ENCODE assay signal across 28 cellular contexts in the genomic region with DNA sequence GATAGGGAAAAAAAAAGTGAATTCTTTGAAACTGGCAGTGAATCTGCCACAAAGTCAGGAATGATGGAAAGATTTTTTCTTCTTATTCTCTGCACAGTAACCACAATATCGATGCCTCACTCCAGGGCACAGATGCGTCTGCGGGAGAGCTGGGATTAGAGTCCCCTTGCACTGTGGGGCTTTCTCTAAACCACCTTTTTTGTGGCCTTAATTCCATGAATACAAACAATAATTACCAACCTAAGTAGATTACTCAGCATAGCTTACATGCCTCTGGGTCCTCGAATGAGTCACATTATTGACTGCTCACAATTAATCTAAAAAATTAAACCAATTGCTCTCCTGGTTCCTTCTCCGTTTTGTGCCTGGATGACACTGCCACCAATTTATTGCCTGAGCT.
DNase-seq lines count a peak whose midpoint lies in the region; ATAC-seq, FAIRE-seq and TF ChIP-seq lines count a peak whose summit lies in the region.
"Had no signal": no experiment of that assay in that cellular context is flagged by ENCODE, and none has a peak within 500 bp of the region (broad histone marks: within the 10 kb centered on the region; RNA-seq: fewer than 3 reads in every experiment).

No MANE protein-coding gene starts in this region.

- H3K27ac Mint-ChIP-seq in astrocyte (ENCODE audit: unreplicated experiment) (no peak overlapping the region), nephron progenitor cell (peak overlapping the region; percentile 62)
- H3K27ac Mint-ChIP-seq in activated CD4-positive, alpha-beta T cell treated with anti-CD3 and anti-CD28 coated beads, Interleukin-2, amount 10 ng/mL, durations not matched to agents 24 days and 14 days, result no peak overlapping the region
- H3K27ac Mint-ChIP-seq: activated CD8-positive, alpha-beta T cell treated with anti-CD3 and anti-CD28 coated beads for 36 hours; CD4-positive, alpha-beta T cell; naive B cell had no signal

- ATAC-seq in sciatic nerve (no peak), GM18907 (IDR thresholded peaks at IDR 0.05; ENCODE audit: unreplicated experiment) (no peak)
- ATAC-seq: activated CD8-positive, alpha-beta T cell treated with anti-CD3 and anti-CD28 coated beads for 36 hours; body of pancreas; K562; Right ventricle myocardium inferior had no signal

- H3K27me3 ChIP-seq in astrocyte (ENCODE audit: insufficient read depth, low read length), result no peaks in the 10 kb centered on the region
- H3K27me3 ChIP-seq: body of pancreas, testis, vagina had no signal

- H3K4me1 Mint-ChIP-seq in astrocyte (ENCODE audit: low read depth, unreplicated experiment), result peaks cover 12% of the 10 kb centered on the region
- peaks cover 34% of the 10 kb centered on the region for H3K4me1 Mint-ChIP-seq in nephron progenitor cell
- no peaks in the 10 kb centered on the region for H3K4me1 Mint-ChIP-seq in activated CD4-positive, alpha-beta T cell treated with anti-CD3 and anti-CD28 coated beads, Interleukin-2, amount 10 ng/mL, durations not matched to agents 24 days and 14 days
- H3K4me1 Mint-ChIP-seq: naive B cell had no signal

- H3K9me3 Mint-ChIP-seq in astrocyte (ENCODE audit: unreplicated experiment) (peaks cover 7% of the 10 kb centered on the region), nephron progenitor cell (peaks cover 2% of the 10 kb centered on the region)
- peaks cover 3% of the 10 kb centered on the region for H3K9me3 Mint-ChIP-seq in activated CD4-positive, alpha-beta T cell treated with anti-CD3 and anti-CD28 coated beads, Interleukin-2, amount 10 ng/mL, durations not matched to agents 24 days and 14 days

- intact Hi-C loops in sciatic nerve (cut with DNase I), result no loop called here
- intact Hi-C loops in activated CD4-positive, alpha-beta T cell treated with anti-CD3 and anti-CD28 coated beads, Interleukin-2, amount 10 ng/mL, durations not matched to agents 24 days and 14 days (cut with micrococcal nuclease), result no loop called here

- H3K27me3 Mint-ChIP-seq in astrocyte (ENCODE audit: low read depth, unreplicated experiment), result peaks cover 1% of the 10 kb centered on the region
- no peaks in the 10 kb centered on the region for H3K27me3 Mint-ChIP-seq in nephron progenitor cell (ENCODE audit: low read depth, poor library complexity)
- H3K27me3 Mint-ChIP-seq in activated CD4-positive, alpha-beta T cell treated with anti-CD3 and anti-CD28 coated beads, Interleukin-2, amount 10 ng/mL, durations not matched to agents 24 days and 14 days, result no peaks in the 10 kb centered on the region
- H3K27me3 Mint-ChIP-seq: CD4-positive, alpha-beta T cell had no signal

- DNase-seq in AG10803 (ENCODE audit: low read depth) (peak; percentile 24), M059J (ENCODE audit: low read depth) (peak; percentile 80), astrocyte (ENCODE audit: low read depth) (peak; percentile 76), nephron progenitor cell (no peak), sciatic nerve (ENCODE audit: low spot score) (no peak)
- no peak for DNase-seq in activated CD4-positive, CD25-positive, alpha-beta regulatory T cell treated with anti-CD3 and anti-CD28 coated beads, Interleukin-2, amount 50 U/mL, for 72 hours
- no peak for DNase-seq in activated CD4-positive, alpha-beta T cell treated with anti-CD3 and anti-CD28 coated beads, Interleukin-2, amount 10 ng/mL, durations not matched to agents 24 days and 14 days
- DNase-seq: activated CD4-positive, CD25-positive, alpha-beta regulatory T cell; activated CD8-positive, alpha-beta T cell treated with anti-CD3 and anti-CD28 coated beads for 36 hours; activated gamma-delta T cell; body of pancreas; CD4-positive, alpha-beta T cell; effector CD4-positive, alpha-beta T cell; foreskin melanocyte; naive B cell; NCI-H1694 treated with DMSO at 0.1 percent for 48 hours; NCI-H2171 treated with DMSO at 0.1 percent for 48 hours; NCI-H526; retina; spleen; stimulated activated CD4-positive, alpha-beta T cell treated with anti-CD3 and anti-CD28 coated beads, Interleukin-4, amount 100 ng/mL, for 24 hours; stimulated activated naive CD4-positive, alpha-beta T cell; testis had no signal

- H3K4me1 ChIP-seq in astrocyte (ENCODE audit: insufficient read depth, low read length), result peaks cover 3% of the 10 kb centered on the region
- H3K4me1 ChIP-seq: body of pancreas, spleen, testis, vagina had no signal

- no peak overlapping the region for H3K4me3 Mint-ChIP-seq in astrocyte (ENCODE audit: unreplicated experiment)
- H3K4me3 Mint-ChIP-seq in nephron progenitor cell, result no peak overlapping the region
- H3K4me3 Mint-ChIP-seq in activated CD4-positive, alpha-beta T cell treated with anti-CD3 and anti-CD28 coated beads, Interleukin-2, amount 10 ng/mL, durations not matched to agents 24 days and 14 days, result no peak overlapping the region
- H3K4me3 Mint-ChIP-seq: activated CD8-positive, alpha-beta T cell treated with anti-CD3 and anti-CD28 coated beads for 36 hours; CD4-positive, alpha-beta T cell; naive B cell had no signal

- no peak overlapping the region for H2AFZ ChIP-seq in astrocyte (ENCODE audit: low read depth, low read length)

- no peak overlapping the region for H3K9ac ChIP-seq in astrocyte (ENCODE audit: low read length)

- no peaks in the 10 kb centered on the region for H3K79me2 ChIP-seq in astrocyte (ENCODE audit: insufficient read depth, low read length)

- H3K36me3 Mint-ChIP-seq in astrocyte (ENCODE audit: low read depth, unreplicated experiment), result peaks cover under 1% of the 10 kb centered on the region
- H3K36me3 Mint-ChIP-seq in nephron progenitor cell (ENCODE audit: low read depth), result peaks cover 30% of the 10 kb centered on the region
- no peaks in the 10 kb centered on the region for H3K36me3 Mint-ChIP-seq in activated CD4-positive, alpha-beta T cell treated with anti-CD3 and anti-CD28 coated beads, Interleukin-2, amount 10 ng/mL, durations not matched to agents 24 days and 14 days (ENCODE audit: low read depth)

- H3K4me2 ChIP-seq in astrocyte (ENCODE audit: low read length), result peak overlapping the region; percentile 49

- no peak overlapping the region for H3K27ac ChIP-seq in astrocyte (ENCODE audit: low read depth, low read length)
- H3K27ac ChIP-seq: body of pancreas, spleen, testis, vagina had no signal

- H3K36me3 ChIP-seq in astrocyte (ENCODE audit: insufficient read depth, low read length), result no peaks in the 10 kb centered on the region
- H3K36me3 ChIP-seq: spleen, vagina had no signal

- no peak overlapping the region for H3K4me3 ChIP-seq in AG10803 (ENCODE audit: low read length)
- H3K4me3 ChIP-seq in astrocyte (ENCODE audit: insufficient read depth, low read depth, low read length), result no peak overlapping the region
- H3K4me3 ChIP-seq: body of pancreas, K562, spleen, testis, vagina had no signal

- no peaks in the 10 kb centered on the region for H3K9me3 ChIP-seq in astrocyte (ENCODE audit: insufficient read depth, low read depth, low read length)
- H3K9me3 ChIP-seq: body of pancreas, spleen, testis, vagina had no signal

- no peaks in the 10 kb centered on the region for H4K20me1 ChIP-seq in astrocyte (ENCODE audit: insufficient read depth, low read length)

- TF ChIP-seq CTCF in AG10803 (conservative IDR thresholded peaks at IDR 0.05; ENCODE audit: low read length) (no peak), astrocyte (IDR thresholded peaks at IDR 0.05; ENCODE audit: insufficient read depth, low read depth, low read length) (no peak), nephron progenitor cell (IDR thresholded peaks at IDR 0.05) (no peak)

- no peak for FAIRE-seq in astrocyte (lab: Jason Lieb, UNC)
- FAIRE-seq: GM19239, K562 had no signal

Comparison
In these comparisons a context has a peak if more than half of its experiments do, and no peak if none do; other contexts are left out.
1. DNase-seq: peak in AG10803 (single experiment), M059J (single experiment) and astrocyte (single experiment); none in nephron progenitor cell (single experiment), sciatic nerve (single experiment), activated CD4-positive, CD25-positive, alpha-beta regulatory T cell treated with anti-CD3 and anti-CD28 coated beads, Interleukin-2, amount 50 U/mL, for 72 hours (single experiment) and activated CD4-positive, alpha-beta T cell treated with anti-CD3 and anti-CD28 coated beads, Interleukin-2, amount 10 ng/mL, durations not matched to agents 24 days and 14 days (single experiment).